ENCODE assay signal across 21 cellular contexts in genomic region chr3:76824658-76825310, GRCh38.
A peak's percentile ranks its signal among the peaks of the same experiment; 100 is the strongest.
DNase-seq lines count a peak whose midpoint lies in the region; ATAC-seq and TF ChIP-seq lines count a peak whose summit lies in the region.
"Had no signal": no experiment of that assay in that cellular context is flagged by ENCODE, and none has a peak within 500 bp of the region (broad histone marks: within the 10 kb centered on the region; RNA-seq: fewer than 3 reads in every experiment).

No MANE protein-coding gene starts in this region.

- no peak overlapping the region for H3K4me2 ChIP-seq in GM23338
- H3K4me2 ChIP-seq: KMS-11 had no signal

- H3K36me3 ChIP-seq in GM23338 (ENCODE audit: insufficient read depth): no peaks in the 10 kb centered on the region
- H3K36me3 ChIP-seq: HAP-1, MG63, SJCRH30 had no signal

- CTCF ChIA-PET in WTC11 (lab: Charles Lee): no interaction called here

- H3K36me3 Mint-ChIP-seq in GM23338 (ENCODE audit: low read depth): no peaks in the 10 kb centered on the region
- no peaks in the 10 kb centered on the region for H3K36me3 Mint-ChIP-seq in WTC11
- H3K36me3 Mint-ChIP-seq in CD14-positive monocyte: no peaks in the 10 kb centered on the region

- no peaks in the 10 kb centered on the region for H3K27me3 ChIP-seq in GM23338 (ENCODE audit: insufficient read depth)
- H3K27me3 ChIP-seq: MG63, SJCRH30 had no signal

- H3K4me1 Mint-ChIP-seq in GM23338 (peaks cover 24% of the 10 kb centered on the region; the same call in 2 of the 3 replicates), WTC11 (peaks cover 24% of the 10 kb centered on the region), CD14-positive monocyte (no peaks in the 10 kb centered on the region)

- peak overlapping the region; percentile 7; the same call in 1 of the 2 replicates for H2AFZ ChIP-seq in GM23338

- no peaks in the 10 kb centered on the region for H3F3A ChIP-seq in GM23338 (replicated peaks; ENCODE audit: low read depth)

- H3K9me2 ChIP-seq in GM23338 (ENCODE audit: insufficient read depth): no peaks in the 10 kb centered on the region

- peak; percentile 65 for ATAC-seq in GM23338
- peak; percentile 65 for ATAC-seq in WTC11
- ATAC-seq in left colon: peak; percentile 36
- no peak for ATAC-seq in HG03280 (IDR thresholded peaks at IDR 0.05; ENCODE audit: unreplicated experiment)
- ATAC-seq in HG02759 (IDR thresholded peaks at IDR 0.05; ENCODE audit: unreplicated experiment): no peak
- ATAC-seq: HepG2 had no signal

- H3K27ac Mint-ChIP-seq in GM23338: no peak overlapping the region
- H3K27ac Mint-ChIP-seq in WTC11: no peak overlapping the region
- H3K27ac Mint-ChIP-seq in CD14-positive monocyte: no peak overlapping the region

- no peaks in the 10 kb centered on the region for H3K79me2 ChIP-seq in GM23338 (replicated peaks; ENCODE audit: insufficient read depth)

- intact Hi-C loops in left colon (cut with DNase I, micrococcal nuclease) (no loop called here), CD14-positive monocyte (cut with micrococcal nuclease) (no loop called here)

- H3K27me3 Mint-ChIP-seq in GM23338 (ENCODE audit: insufficient read depth, low read depth, poor library complexity): peaks cover 2% of the 10 kb centered on the region
- H3K27me3 Mint-ChIP-seq in WTC11 (ENCODE audit: low read depth): no peaks in the 10 kb centered on the region
- peaks cover 0 to 2% (median 0%) of the 10 kb centered on the region in 3 donors for H3K27me3 Mint-ChIP-seq in CD14-positive monocyte (ENCODE audit: low read depth in 3 of 3)

- peak; percentile 8 for DNase-seq in GM23338 (ENCODE audit: low spot score)
- peak; percentile 32 for DNase-seq in LoVo (ENCODE audit: low spot score)
- DNase-seq in WTC11 (ENCODE audit: low spot score): no peak
- DNase-seq in left colon: no peak
- no peak for DNase-seq in CD14-positive monocyte (ENCODE audit: low spot score)
- no peak for DNase-seq in activated naive CD4-positive, alpha-beta T cell (lab: John Stamatoyannopoulos, UW)
- DNase-seq: ACHN, AML-193, COR-L47, DMS79, MG63, NCI-H1092, NCI-H1694, NCI-H510A treated with DMSO at 0.1 percent for 48 hours, RPMI8226, SJCRH30 had no signal

- H3K4me3 Mint-ChIP-seq in GM23338 (no peak overlapping the region), WTC11 (no peak overlapping the region), CD14-positive monocyte (no peak overlapping the region)

- POLR2A ChIA-PET in WTC11 (lab: Charles Lee): no interaction called here

- no peak for TF ChIP-seq CTCF in GM23338 (conservative IDR thresholded peaks at IDR 0.05; ENCODE audit: low read depth in 2 of 2)
- no peak for TF ChIP-seq CTCF in WTC11 (IDR thresholded peaks at IDR 0.05)
- no peak for TF ChIP-seq CTCF in CD14-positive monocyte (IDR thresholded peaks at IDR 0.05)

- no peaks in the 10 kb centered on the region for H3K9me3 Mint-ChIP-seq in GM23338
- no peaks in the 10 kb centered on the region for H3K9me3 Mint-ChIP-seq in WTC11
- H3K9me3 Mint-ChIP-seq in CD14-positive monocyte: peaks cover 0 to 6% (median 0%) of the 10 kb centered on the region in 7 donors

- no peaks in the 10 kb centered on the region for H4K20me1 ChIP-seq in GM23338 (replicated peaks; ENCODE audit: insufficient read depth)

- no peak overlapping the region for H3K4me3 ChIP-seq in GM23338
- H3K4me3 ChIP-seq: HAP-1, MG63, SJCRH30 had no signal

- peaks cover 22% of the 10 kb centered on the region; the same call in 1 of the 2 replicates for H3K4me1 ChIP-seq in GM23338 (ENCODE audit: insufficient read depth)

- H3K27ac ChIP-seq in GM23338 (ENCODE audit: low read depth): no peak overlapping the region
- H3K27ac ChIP-seq: KMS-11, SJCRH30 had no signal

TF ChIP-seq in GM23338, 12 proteins besides CTCF, POLR2A, EP300 and RAD21 (continues in another document):
- TF ChIP-seq ZNF331 (CRISPR knock-in tag; IDR thresholded peaks at IDR 0.05; ENCODE audit: low read depth) (no peak), STAT1 (IDR thresholded peaks at IDR 0.05; ENCODE audit: unreplicated experiment) (no peak), JUNB (IDR thresholded peaks at IDR 0.05; ENCODE audit: unreplicated experiment) (no peak), EZH2 (IDR thresholded peaks at IDR 0.05; ENCODE audit: low read depth, unreplicated experiment) (no peak), ETS1 (IDR thresholded peaks at IDR 0.05) (no peak), CREB1 (CRISPR knock-in tag; IDR thresholded peaks at IDR 0.05; ENCODE audit: low read depth) (no peak), EZH2phosphoT487 (IDR thresholded peaks at IDR 0.05; ENCODE audit: unreplicated experiment) (no peak), REST (IDR thresholded peaks at IDR 0.05; ENCODE audit: unreplicated experiment) (no peak)

TF ChIP-seq in WTC11, 78 proteins besides CTCF, POLR2A, EP300 and RAD21:
- no peak for TF ChIP-seq OVOL2 (CRISPR knock-in tag; IDR thresholded peaks at IDR 0.05; ENCODE audit: borderline replicate concordance)

Comparison
In these comparisons a context has a peak if more than half of its experiments do, and no peak if none do; other contexts are left out.
1. ATAC-seq: peak in GM23338 (single experiment), WTC11 (single experiment) and left colon (single experiment); none in HG03280 (single experiment) and HG02759 (single experiment).
2. DNase-seq: peak in GM23338 (single experiment) and LoVo (single experiment); none in WTC11 (single experiment), left colon (0 of 2), CD14-positive monocyte (single experiment) and activated naive CD4-positive, alpha-beta T cell (0 of 4).